ENCODE assay signal across 15 cellular contexts in genomic region chr11:105042178-105042577, GRCh38. TPM values are rescaled to one million over a fixed set of nuclear protein-coding genes. Genes with fewer than 3 reads are reported as not detected.
"Had no signal": no experiment of that assay in that cellular context is flagged by ENCODE, and none has a peak within 500 bp of the region (broad histone marks: within the 10 kb centered on the region; RNA-seq: fewer than 3 reads in every experiment).

No MANE protein-coding gene starts in this region.

- DNase-seq: activated CD4-positive, alpha-beta T cell treated with anti-CD3 and anti-CD28 coated beads for 48 hours; activated CD8-positive, alpha-beta memory T cell treated with anti-CD3 and anti-CD28 coated beads for 24 hours; dorsolateral prefrontal cortex; esophagus squamous epithelium; heart right ventricle; left ventricle myocardium superior; right cardiac atrium; SJCRH30; stimulated activated CD4-positive, alpha-beta T cell treated with anti-CD3 and anti-CD28 coated beads, Interleukin-2, amount 100 ng/mL, for 24 hours; stimulated activated naive CD4-positive, alpha-beta T cell; trophoblast cell had no signal

- ATAC-seq: activated naive CD4-positive, alpha-beta T cell treated with anti-CD3 and anti-CD28 coated beads, Interleukin-2, amount 50 U/mL, for 72 hours; heart right ventricle; left ventricle myocardium superior; right cardiac atrium; WTC11 had no signal

- H3K4me3 ChIP-seq: SJCRH30 had no signal

- H3K27me3 ChIP-seq: breast epithelium, dorsolateral prefrontal cortex, esophagus squamous epithelium, heart right ventricle, SJCRH30 had no signal

- H3K4me1 ChIP-seq: breast epithelium, SJCRH30 had no signal

- H3K36me3 ChIP-seq: breast epithelium, SJCRH30 had no signal

- H3K27ac ChIP-seq: breast epithelium, dorsolateral prefrontal cortex, esophagus squamous epithelium, heart right ventricle, SJCRH30 had no signal

- H3K4me3 Mint-ChIP-seq: WTC11 had no signal

- H3K9me3 ChIP-seq: breast epithelium, esophagus squamous epithelium, heart right ventricle, SJCRH30 had no signal

- H3K36me3 Mint-ChIP-seq: WTC11 had no signal

- H3K27ac Mint-ChIP-seq: activated naive CD4-positive, alpha-beta T cell treated with anti-CD3 and anti-CD28 coated beads, Interleukin-2, amount 50 U/mL, for 72 hours; WTC11 had no signal

RNA-seq across cellular contexts. Expression of gene CARD16, which starts 3.0 kb away (rescaled TPM):
- total RNA-seq: frontal cortex, WTC11 had no signal

RNA-seq across cellular contexts. Expression of gene CASP1, which starts 7.2 kb away (rescaled TPM):
- total RNA-seq: WTC11 had no signal

RNA-seq across cellular contexts. Expression of gene CASP5, which starts 19.2 kb away (rescaled TPM):
- total RNA-seq: activated naive CD4-positive, alpha-beta T cell treated with anti-CD3 and anti-CD28 coated beads, Interleukin-2, amount 50 U/mL, for 72 hours; frontal cortex; left ventricle myocardium superior; SJCRH30; WTC11 had no signal
